ENCODE assay signal across 8 cellular contexts in the genomic region with DNA sequence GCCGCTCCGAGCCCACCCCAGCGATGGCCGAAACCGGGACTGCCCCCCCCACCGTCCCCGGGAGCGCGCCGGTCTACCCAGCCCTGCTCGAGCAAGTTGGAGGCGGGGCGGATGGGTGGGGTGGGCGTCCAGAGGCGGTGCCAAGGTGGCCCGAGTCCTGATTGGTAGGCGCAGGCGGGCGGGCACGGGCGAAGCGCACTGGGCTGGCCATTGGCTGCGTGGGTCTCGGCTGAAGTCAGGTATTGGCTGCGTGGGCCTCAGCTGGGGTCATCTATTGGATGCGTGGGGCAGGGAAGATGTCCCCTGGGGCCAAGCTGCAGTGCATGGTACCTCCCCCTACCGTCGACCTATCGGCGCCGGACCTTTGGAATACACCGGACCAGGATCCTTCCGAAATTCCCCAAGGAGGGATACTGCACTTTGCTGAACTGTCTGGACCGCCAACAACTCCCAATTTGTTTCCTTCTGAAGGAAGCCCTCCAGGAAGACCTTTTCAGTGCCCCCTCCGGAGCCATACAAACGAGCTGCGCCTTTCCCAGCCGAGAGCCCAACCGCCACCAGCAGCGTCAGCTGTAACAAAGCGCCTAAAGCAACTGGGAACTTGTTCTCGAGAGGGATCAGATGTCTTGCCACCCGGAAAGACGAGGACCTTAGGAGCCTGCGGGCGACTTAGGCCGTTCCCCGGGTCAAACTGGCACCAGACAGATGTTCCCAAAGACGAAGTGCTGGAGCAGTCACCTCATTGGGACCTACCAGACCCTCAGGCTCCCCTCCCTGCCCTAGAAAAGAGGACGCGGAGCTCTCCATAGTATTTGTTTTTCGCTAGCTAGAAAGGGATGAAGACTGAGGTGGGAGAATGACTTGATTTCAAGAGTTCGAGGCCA.
DNase-seq lines count a peak whose midpoint lies in the region; ATAC-seq and TF ChIP-seq lines count a peak whose summit lies in the region.

A gene with protein sequence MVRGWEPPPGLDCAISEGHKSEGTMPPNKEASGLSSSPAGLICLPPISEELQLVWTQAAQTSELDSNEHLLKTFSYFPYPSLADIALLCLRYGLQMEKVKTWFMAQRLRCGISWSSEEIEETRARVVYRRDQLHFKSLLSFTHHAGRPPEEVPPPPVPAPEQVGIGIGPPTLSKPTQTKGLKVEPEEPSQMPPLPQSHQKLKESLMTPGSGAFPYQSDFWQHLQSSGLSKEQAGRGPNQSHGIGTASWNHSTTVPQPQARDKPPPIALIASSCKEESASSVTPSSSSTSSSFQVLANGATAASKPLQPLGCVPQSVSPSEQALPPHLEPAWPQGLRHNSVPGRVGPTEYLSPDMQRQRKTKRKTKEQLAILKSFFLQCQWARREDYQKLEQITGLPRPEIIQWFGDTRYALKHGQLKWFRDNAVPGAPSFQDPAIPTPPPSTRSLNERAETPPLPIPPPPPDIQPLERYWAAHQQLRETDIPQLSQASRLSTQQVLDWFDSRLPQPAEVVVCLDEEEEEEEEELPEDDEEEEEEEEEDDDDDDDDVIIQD (minus strand): TSS at position 113 of the 884 bp plus-strand sequence. CDS start 180 bp downstream, outside the sequence.

- ATAC-seq in HG03439 (IDR thresholded peaks at IDR 0.05; ENCODE audit: unreplicated experiment) = peak; percentile 97

- no peaks in the 10 kb centered on the region for H3K27me3 ChIP-seq in layer of hippocampus (ENCODE audit: control insufficient read depth, insufficient read depth, low read length)

- peak; percentile 65 for TF ChIP-seq POLR2A in GM19193 (IDR thresholded peaks at IDR 0.05; ENCODE audit: extremely low read depth, insufficient read depth, insufficient read length)

- DNase-seq in Ammon's horn (ENCODE audit: low spot score) (peak; percentile 100), NCI-H510A treated with DMSO at 0.1 percent for 48 hours (lab: John Stamatoyannopoulos, UW) (peak; percentile 96), choroid plexus epithelial cell (ENCODE audit: low read depth) (peak; percentile 99)
- DNase-seq in activated CD4-positive, alpha-beta T cell treated with anti-CD3 and anti-CD28 coated beads for 24 hours (ENCODE audit: low read depth in 2 of 2) = peak; percentile 97 to 98
- peak; percentile 93 to 98 for DNase-seq in stimulated activated CD4-positive, alpha-beta T cell treated with anti-CD3 and anti-CD28 coated beads, Interleukin-1b, Interleukin-23, amount 100 ng/mL, for 4 hours (ENCODE audit: low read depth in 2 of 2)

- H3K27ac ChIP-seq in layer of hippocampus (ENCODE audit: low read depth, low read length) = peak within 1 kb of the TSS; percentile 90

- H3K4me3 ChIP-seq in choroid plexus epithelial cell (ENCODE audit: low read depth, low read length) = peak within 1 kb of the TSS; percentile 80

- TF ChIP-seq CTCF in choroid plexus epithelial cell (conservative IDR thresholded peaks at IDR 0.05; ENCODE audit: low read depth, low read length) = no peak

Comparison
In these comparisons a context has a peak if more than half of its experiments do, and no peak if none do; other contexts are left out.
1. Peak in every context shown above with its lines: DNase-seq, ATAC-seq, H3K4me3 ChIP-seq and H3K27ac ChIP-seq.